In the genomic region with DNA sequence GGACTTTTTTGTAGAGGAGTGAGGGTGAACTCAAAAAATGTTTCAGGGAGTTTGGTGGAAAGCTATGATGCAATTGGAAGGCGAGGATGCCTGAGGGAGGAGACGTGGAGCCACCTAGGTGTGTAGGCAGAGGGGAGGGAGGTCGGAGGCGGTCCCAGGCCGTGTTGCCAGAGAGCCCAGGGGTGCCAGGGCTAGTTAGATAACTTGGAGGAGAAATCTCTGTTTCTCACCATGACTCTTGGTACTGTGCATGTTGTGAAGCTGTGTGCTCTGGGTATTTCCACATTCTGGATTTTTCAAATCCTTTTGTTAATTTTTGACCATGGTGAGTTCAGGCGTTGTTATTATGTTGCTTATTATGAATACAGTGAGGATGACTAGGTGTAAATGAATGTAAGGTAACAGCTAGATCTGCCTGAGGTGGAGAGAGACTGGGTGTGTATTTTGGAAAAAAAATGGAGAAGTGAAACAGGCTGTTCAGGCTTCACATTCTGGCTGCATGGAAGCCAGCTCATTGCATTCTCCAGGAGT, we compare ENCODE assay signal across 1 cellular context.
A peak's percentile ranks its signal among the peaks of the same experiment; 100 is the strongest.
TF ChIP-seq lines count a peak whose summit lies in the region.

No MANE protein-coding gene starts in this region.

TF ChIP-seq in GM12878, 131 proteins besides CTCF, POLR2A, EP300 and RAD21:
- TF ChIP-seq SPI1 (IDR thresholded peaks at IDR 0.05; ENCODE audit: borderline replicate concordance, insufficient read depth, low read depth, low read length) (peak; percentile 90), DPF2 (IDR thresholded peaks at IDR 0.05) (0 out of 2 replicates have a peak, but pooled peaks have one; percentile 24), SUZ12 (IDR thresholded peaks at IDR 0.05; ENCODE audit: unreplicated experiment) (no peak), IRF4 (IDR thresholded peaks at IDR 0.05; ENCODE audit: low read depth, low read length) (0 out of 2 replicates have a peak, but pooled peaks have one; percentile 28), RUNX3 (IDR thresholded peaks at IDR 0.05; ENCODE audit: low read length) (no peak), IKZF2 (IDR thresholded peaks at IDR 0.05) (peak; percentile 73 to 80)
- TF ChIP-seq, protein P1, sequence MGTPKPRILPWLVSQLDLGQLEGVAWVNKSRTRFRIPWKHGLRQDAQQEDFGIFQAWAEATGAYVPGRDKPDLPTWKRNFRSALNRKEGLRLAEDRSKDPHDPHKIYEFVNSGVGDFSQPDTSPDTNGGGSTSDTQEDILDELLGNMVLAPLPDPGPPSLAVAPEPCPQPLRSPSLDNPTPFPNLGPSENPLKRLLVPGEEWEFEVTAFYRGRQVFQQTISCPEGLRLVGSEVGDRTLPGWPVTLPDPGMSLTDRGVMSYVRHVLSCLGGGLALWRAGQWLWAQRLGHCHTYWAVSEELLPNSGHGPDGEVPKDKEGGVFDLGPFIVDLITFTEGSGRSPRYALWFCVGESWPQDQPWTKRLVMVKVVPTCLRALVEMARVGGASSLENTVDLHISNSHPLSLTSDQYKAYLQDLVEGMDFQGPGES (IDR thresholded peaks at IDR 0.05), result no peak
- TF ChIP-seq, protein P2, sequence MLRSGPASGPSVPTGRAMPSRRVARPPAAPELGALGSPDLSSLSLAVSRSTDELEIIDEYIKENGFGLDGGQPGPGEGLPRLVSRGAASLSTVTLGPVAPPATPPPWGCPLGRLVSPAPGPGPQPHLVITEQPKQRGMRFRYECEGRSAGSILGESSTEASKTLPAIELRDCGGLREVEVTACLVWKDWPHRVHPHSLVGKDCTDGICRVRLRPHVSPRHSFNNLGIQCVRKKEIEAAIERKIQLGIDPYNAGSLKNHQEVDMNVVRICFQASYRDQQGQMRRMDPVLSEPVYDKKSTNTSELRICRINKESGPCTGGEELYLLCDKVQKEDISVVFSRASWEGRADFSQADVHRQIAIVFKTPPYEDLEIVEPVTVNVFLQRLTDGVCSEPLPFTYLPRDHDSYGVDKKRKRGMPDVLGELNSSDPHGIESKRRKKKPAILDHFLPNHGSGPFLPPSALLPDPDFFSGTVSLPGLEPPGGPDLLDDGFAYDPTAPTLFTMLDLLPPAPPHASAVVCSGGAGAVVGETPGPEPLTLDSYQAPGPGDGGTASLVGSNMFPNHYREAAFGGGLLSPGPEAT (IDR thresholded peaks at IDR 0.05; ENCODE audit: low read depth), result peak; percentile 14; the same call in 1 of the 2 replicates
TF ChIP-seq in GM12878: peak in this region for 5.
